14 cellular contexts compared by ENCODE assay signal in genomic region chr3:59820352-59820934, GRCh38.
DNase-seq lines count a peak whose midpoint lies in the region; ATAC-seq and TF ChIP-seq lines count a peak whose summit lies in the region.
"Had no signal": no experiment of that assay in that cellular context is flagged by ENCODE, and none has a peak within 500 bp of the region (broad histone marks: within the 10 kb centered on the region; RNA-seq: fewer than 3 reads in every experiment).

No MANE protein-coding gene starts in this region.

- no peak for DNase-seq in activated naive CD4-positive, alpha-beta T cell treated with anti-CD3 and anti-CD28 coated beads, Interleukin-2, amount 10 ng/mL, durations not matched to agents 7 days and 5 days
- peak; percentile 65 for DNase-seq in LHCN-M2 (ENCODE audit: low read depth)
- peak; percentile 43 for DNase-seq in brain microvascular endothelial cell
- DNase-seq in osteoblast (ENCODE audit: insufficient read length, low spot score, missing footprints) = peak; percentile 52
- DNase-seq in type B pancreatic cell (ENCODE audit: extremely low spot score, unreplicated experiment) = no peak
- DNase-seq: amygdala, colonic mucosa, COR-L47, NCI-H2081, T-cell, thyroid gland had no signal

- CTCF ChIA-PET in activated naive CD4-positive, alpha-beta T cell treated with anti-CD3 and anti-CD28 coated beads, Interleukin-2, amount 10 ng/mL, durations not matched to agents 7 days and 5 days (lab: Charles Lee) = no interaction called here

- H3K4me3 ChIP-seq in brain microvascular endothelial cell (ENCODE audit: low read depth, low read length) = no peak overlapping the region
- no peak overlapping the region for H3K4me3 ChIP-seq in osteoblast (ENCODE audit: insufficient read depth, low read length)
- H3K4me3 ChIP-seq: colonic mucosa, thyroid gland had no signal

- no peaks in the 10 kb centered on the region for H3K36me3 ChIP-seq in brain microvascular endothelial cell (replicated peaks)
- no peaks in the 10 kb centered on the region for H3K36me3 ChIP-seq in osteoblast (ENCODE audit: insufficient read depth, low read length)
- H3K36me3 ChIP-seq: colonic mucosa, thyroid gland had no signal

- peaks cover 10% of the 10 kb centered on the region for H3K9me3 Mint-ChIP-seq in activated naive CD4-positive, alpha-beta T cell treated with anti-CD3 and anti-CD28 coated beads, Interleukin-2, amount 50 U/mL, for 24 hours
- peaks cover 7% of the 10 kb centered on the region for H3K9me3 Mint-ChIP-seq in activated naive CD4-positive, alpha-beta T cell treated with anti-CD3 and anti-CD28 coated beads, Interleukin-2, amount 10 ng/mL, durations not matched to agents 7 days and 5 days
- H3K9me3 Mint-ChIP-seq in type B pancreatic cell = peaks cover 10% of the 10 kb centered on the region

- no peaks in the 10 kb centered on the region for H3K9me3 ChIP-seq in osteoblast (ENCODE audit: low read depth, low read length)
- H3K9me3 ChIP-seq: colonic mucosa, thyroid gland had no signal

- no peak overlapping the region for H3K27ac ChIP-seq in brain microvascular endothelial cell
- H3K27ac ChIP-seq in osteoblast (ENCODE audit: low read depth, low read length) = peak overlapping the region; percentile 4
- H3K27ac ChIP-seq: colonic mucosa, thyroid gland had no signal

- H3K27ac Mint-ChIP-seq in activated naive CD4-positive, alpha-beta T cell treated with anti-CD3 and anti-CD28 coated beads, Interleukin-2, amount 50 U/mL, for 24 hours = peak overlapping the region; percentile 48
- H3K27ac Mint-ChIP-seq in activated naive CD4-positive, alpha-beta T cell treated with anti-CD3 and anti-CD28 coated beads, Interleukin-2, amount 10 ng/mL, durations not matched to agents 7 days and 5 days = no peak overlapping the region
- H3K27ac Mint-ChIP-seq in type B pancreatic cell = no peak overlapping the region
- H3K27ac Mint-ChIP-seq: T-cell had no signal

- TF ChIP-seq CTCF in brain microvascular endothelial cell (IDR thresholded peaks at IDR 0.05; ENCODE audit: low read depth, low read length, missing control alignments) (no peak), osteoblast (IDR thresholded peaks at IDR 0.05; ENCODE audit: extremely low read depth, low read depth, low read length) (no peak), type B pancreatic cell (conservative IDR thresholded peaks at IDR 0.05) (no peak)

- H3K27me3 Mint-ChIP-seq in activated naive CD4-positive, alpha-beta T cell treated with anti-CD3 and anti-CD28 coated beads, Interleukin-2, amount 50 U/mL, for 24 hours = no peaks in the 10 kb centered on the region
- no peaks in the 10 kb centered on the region for H3K27me3 Mint-ChIP-seq in activated naive CD4-positive, alpha-beta T cell treated with anti-CD3 and anti-CD28 coated beads, Interleukin-2, amount 10 ng/mL, durations not matched to agents 7 days and 5 days
- H3K27me3 Mint-ChIP-seq in type B pancreatic cell = no peaks in the 10 kb centered on the region
- H3K27me3 Mint-ChIP-seq: T-cell had no signal

- peaks cover 31% of the 10 kb centered on the region for H3K36me3 Mint-ChIP-seq in activated naive CD4-positive, alpha-beta T cell treated with anti-CD3 and anti-CD28 coated beads, Interleukin-2, amount 50 U/mL, for 24 hours
- H3K36me3 Mint-ChIP-seq in activated naive CD4-positive, alpha-beta T cell treated with anti-CD3 and anti-CD28 coated beads, Interleukin-2, amount 10 ng/mL, durations not matched to agents 7 days and 5 days = peaks cover 51% of the 10 kb centered on the region
- H3K36me3 Mint-ChIP-seq in type B pancreatic cell = peaks cover 4% of the 10 kb centered on the region

- peaks cover 19% of the 10 kb centered on the region for H3K4me1 ChIP-seq in osteoblast (ENCODE audit: insufficient read depth, low read length)
- H3K4me1 ChIP-seq: colonic mucosa, thyroid gland had no signal

- H4K20me1 ChIP-seq in osteoblast (ENCODE audit: insufficient read depth, low read length) = no peaks in the 10 kb centered on the region

- in situ Hi-C loops in brain microvascular endothelial cell (cut with HindIII; ENCODE audit: low pct_ligation_motif_present, low sequenced_read_pairs) = no loop called here

- H3K27me3 ChIP-seq in brain microvascular endothelial cell (replicated peaks) (no peaks in the 10 kb centered on the region), osteoblast (ENCODE audit: insufficient read depth, low read length) (no peaks in the 10 kb centered on the region)
- H3K27me3 ChIP-seq: colonic mucosa, thyroid gland had no signal

- no peaks in the 10 kb centered on the region for H3K79me2 ChIP-seq in osteoblast (ENCODE audit: insufficient read depth, low read length)

- H2AFZ ChIP-seq in osteoblast (ENCODE audit: low read length) = peak overlapping the region; percentile 12

- no peak overlapping the region for H3K4me2 ChIP-seq in osteoblast (ENCODE audit: insufficient read depth, low read length)

- ATAC-seq in esophagus mucosa = no peak
- ATAC-seq in HG02938 (IDR thresholded peaks at IDR 0.05; ENCODE audit: unreplicated experiment) = no peak
- ATAC-seq: T-cell had no signal

- peaks cover 59% of the 10 kb centered on the region for H3K4me1 Mint-ChIP-seq in activated naive CD4-positive, alpha-beta T cell treated with anti-CD3 and anti-CD28 coated beads, Interleukin-2, amount 50 U/mL, for 24 hours
- H3K4me1 Mint-ChIP-seq in activated naive CD4-positive, alpha-beta T cell treated with anti-CD3 and anti-CD28 coated beads, Interleukin-2, amount 10 ng/mL, durations not matched to agents 7 days and 5 days = peaks cover 6% of the 10 kb centered on the region
- peaks cover 14% of the 10 kb centered on the region for H3K4me1 Mint-ChIP-seq in type B pancreatic cell (ENCODE audit: unreplicated experiment)

- H3K4me3 Mint-ChIP-seq in activated naive CD4-positive, alpha-beta T cell treated with anti-CD3 and anti-CD28 coated beads, Interleukin-2, amount 50 U/mL, for 24 hours = no peak overlapping the region
- no peak overlapping the region for H3K4me3 Mint-ChIP-seq in activated naive CD4-positive, alpha-beta T cell treated with anti-CD3 and anti-CD28 coated beads, Interleukin-2, amount 10 ng/mL, durations not matched to agents 7 days and 5 days
- H3K4me3 Mint-ChIP-seq in type B pancreatic cell = no peak overlapping the region
- H3K4me3 Mint-ChIP-seq: T-cell had no signal

Comparison
In these comparisons a context has a peak if more than half of its experiments do, and no peak if none do; other contexts are left out.
1. DNase-seq: peak in LHCN-M2 (single experiment), brain microvascular endothelial cell (single experiment) and osteoblast (single experiment); none in activated naive CD4-positive, alpha-beta T cell treated with anti-CD3 and anti-CD28 coated beads, Interleukin-2, amount 10 ng/mL, durations not matched to agents 7 days and 5 days (single experiment) and type B pancreatic cell (single experiment).